In the genomic region with DNA sequence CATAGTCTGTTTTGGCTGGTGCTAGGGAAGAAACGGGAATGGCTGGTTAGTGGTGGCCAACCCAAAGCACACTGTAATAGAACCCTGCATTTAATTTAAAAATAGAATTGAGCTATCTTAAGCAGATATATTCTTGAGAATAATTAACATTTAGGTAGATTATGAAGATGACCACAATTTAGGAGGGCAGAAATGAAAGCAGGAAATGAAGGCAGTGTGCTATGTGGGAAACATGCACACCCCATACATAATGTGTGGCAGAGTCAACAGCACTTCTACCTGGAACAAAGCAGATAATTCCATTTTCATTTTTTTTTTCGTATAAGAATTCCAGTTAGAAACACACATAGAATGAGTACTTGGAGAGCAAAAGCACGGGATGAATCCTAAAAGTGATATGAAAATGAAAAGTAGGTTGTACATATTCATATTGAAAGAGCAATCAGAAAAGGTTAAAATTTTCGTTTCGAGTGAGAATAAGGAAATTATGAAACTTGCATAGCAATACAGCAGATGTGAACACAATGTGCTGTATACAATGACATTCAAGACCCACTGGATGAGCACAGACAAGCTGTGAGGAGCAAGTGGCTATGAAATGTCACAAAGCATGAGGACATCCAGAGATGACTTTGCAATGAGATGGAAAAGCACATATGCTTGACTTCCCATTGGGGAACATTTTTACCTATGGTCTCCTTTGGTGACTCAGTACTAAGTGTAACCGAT, we compare ENCODE assay signal across 26 cellular contexts.
DNase-seq lines count a peak whose midpoint lies in the region; ATAC-seq, FAIRE-seq and TF ChIP-seq lines count a peak whose summit lies in the region.
"Had no signal": no experiment of that assay in that cellular context is flagged by ENCODE, and none has a peak within 500 bp of the region (broad histone marks: within the 10 kb centered on the region; RNA-seq: fewer than 3 reads in every experiment).

No MANE protein-coding gene starts in this region.

- H3K4me2 ChIP-seq in GM12878 (ENCODE audit: control insufficient read depth, insufficient read depth): peak overlapping the region; percentile 31; the same call in 1 of the 2 replicates
- H3K4me2 ChIP-seq: hepatocyte had no signal

- FAIRE-seq in GM12878 (lab: Jason Lieb, UNC): no peak
- FAIRE-seq: GM19239 had no signal

- in situ Hi-C loops in GM12878 (cut with MboI): no loop called here

- H3K27me3 ChIP-seq in GM12878 (replicated peaks in 1 of 2; ENCODE audit: control insufficient read depth in 2 of 2, insufficient read depth in 2 of 2, low read length in 1 of 2) (peaks cover 0 to 3% of the 10 kb centered on the region in 2 experiments; a peak in 1 of 4 replicates), vagina (no peaks in the 10 kb centered on the region), esophagus squamous epithelium (no peaks in the 10 kb centered on the region)
- H3K27me3 ChIP-seq: body of pancreas, foreskin keratinocyte, left lung, upper lobe of right lung had no signal

- TF ChIP-seq EP300 in GM12878 (IDR thresholded peaks at IDR 0.05; ENCODE audit: borderline replicate concordance in 1 of 2, control insufficient read depth in 1 of 2, low read depth in 2 of 2, low read length in 2 of 2): no peak

- no peaks in the 10 kb centered on the region for H4K20me1 ChIP-seq in GM12878 (ENCODE audit: control insufficient read depth, insufficient read depth)

- CTCF ChIA-PET in GM12878 (lab: Yijun Ruan, JAX): interaction anchor here (0.5 to 4.6 kb wide), 2 partner anchors 15 to 1180 kb away, joined by 4 to 20 read pairs; no protein-coding TSS in a partner anchor

- intact Hi-C loops in GM12878 (cut with micrococcal nuclease; ENCODE audit: unreplicated experiment) (no loop called here), vagina (cut with DNase I) (no loop called here), esophagus squamous epithelium (cut with DNase I) (no loop called here)

- H3K27ac ChIP-seq in GM12878 (ENCODE audit: control insufficient read depth, insufficient read depth) (no peak overlapping the region), vagina (no peak overlapping the region), esophagus squamous epithelium (no peak overlapping the region)
- H3K27ac ChIP-seq: body of pancreas, foreskin keratinocyte, hepatocyte, left lung, upper lobe of right lung had no signal

- SMC1A ChIA-PET in GM12878 (lab: Charles Lee; ENCODE audit: uncharacterized antibody, unreplicated experiment): interaction anchor here (0.5 kb wide), 1 partner anchor 980 kb away, joined by 3 read pairs; no protein-coding TSS in a partner anchor

- ATAC-seq in GM18861 (IDR thresholded peaks at IDR 0.05; ENCODE audit: unreplicated experiment) (peak; percentile 53), GM19452 (IDR thresholded peaks at IDR 0.05; ENCODE audit: unreplicated experiment) (peak; percentile 62), HG02938 (IDR thresholded peaks at IDR 0.05; ENCODE audit: unreplicated experiment) (peak; percentile 66), GM12878 (peak; percentile 60), HG03469 (IDR thresholded peaks at IDR 0.05; ENCODE audit: unreplicated experiment) (no peak)
- ATAC-seq: body of pancreas; foreskin keratinocyte; left lung; naive thymus-derived CD4-positive, alpha-beta T cell; upper lobe of right lung had no signal

- TF ChIP-seq POLR2A in GM12878 (IDR thresholded peaks at IDR 0.05; ENCODE audit: low read depth, low read length) (no peak), vagina (IDR thresholded peaks at IDR 0.05) (no peak), esophagus squamous epithelium (IDR thresholded peaks at IDR 0.05) (no peak)

- POLR2A ChIA-PET in GM12878 (lab: Charles Lee): no interaction called here

- H3K79me2 ChIP-seq in GM12878 (ENCODE audit: control insufficient read depth, insufficient read depth, low read length): no peaks in the 10 kb centered on the region
- H3K79me2 ChIP-seq: hepatocyte had no signal

- H3K4me3 ChIP-seq in GM12878 (peak overlapping the region; percentile 20; the same call in 1 of the 2 replicates), vagina (no peak overlapping the region), esophagus squamous epithelium (no peak overlapping the region)
- H3K4me3 ChIP-seq: body of pancreas, hepatocyte, left lung, upper lobe of right lung had no signal

- no peak overlapping the region for H3K9ac ChIP-seq in GM12878 (ENCODE audit: control insufficient read depth, insufficient read depth, low read length)

- H3K36me3 ChIP-seq in GM12878 (ENCODE audit: control insufficient read depth in 2 of 2, insufficient read depth in 2 of 2, low read length in 1 of 2) (no peaks in the 10 kb centered on the region), vagina (no peaks in the 10 kb centered on the region), esophagus squamous epithelium (no peaks in the 10 kb centered on the region)
- H3K36me3 ChIP-seq: left lung, upper lobe of right lung had no signal

- BruUV-seq in GM12878 (replicated peaks; lab: Mats Ljungman, UMichigan): no TSS peak

- 16% methylated on average over 6 of the region's 6 CpGs for WGBS in GM12878 (ENCODE audit: insufficient coverage, insufficient replicate concordance, low lambda C conversion rate, missing lambda C conversion rate)
- 73 to 80% methylated on average over 6 of the region's 6 CpGs for WGBS in esophagus squamous epithelium, 2 donors

- RAD21 ChIA-PET in GM12878 (lab: Charles Lee; ENCODE audit: unreplicated experiment): no interaction called here

- H3K9me3 ChIP-seq in GM12878 (replicated peaks; ENCODE audit: control insufficient read depth, insufficient read depth, low read length): no peaks in the 10 kb centered on the region
- no peaks in the 10 kb centered on the region for H3K9me3 ChIP-seq in vagina
- H3K9me3 ChIP-seq in esophagus squamous epithelium: no peaks in the 10 kb centered on the region
- H3K9me3 ChIP-seq: body of pancreas, left lung, upper lobe of right lung had no signal

- H2AFZ ChIP-seq in GM12878 (ENCODE audit: control insufficient read depth, low read depth, low read length): no peak overlapping the region
- H2AFZ ChIP-seq: hepatocyte had no signal

- DNase-seq in GM12878 (ENCODE audit: low read depth, low spot score) (no peak), vagina (ENCODE audit: extremely low spot score in 2 of 2) (no peak), esophagus squamous epithelium (lab: John Stamatoyannopoulos, UW) (no peak)
- DNase-seq: activated CD4-positive, alpha-beta T cell treated with anti-CD3 and anti-CD28 coated beads, Interleukin-2, amount 50 U/mL, for 1 hour; body of pancreas; C1 segment of cervical spinal cord; effector CD8-positive, alpha-beta T cell; EL; erythroblast; foreskin keratinocyte; KBM-7; left lung; MM.1S; naive thymus-derived CD4-positive, alpha-beta T cell; NCI-H1436; NCI-H2171; NCI-H526; occipital lobe; T-helper 2 cell; upper lobe of right lung had no signal

- H3K4me1 ChIP-seq in GM12878 (ENCODE audit: control insufficient read depth, insufficient read depth, low read length) (no peaks in the 10 kb centered on the region), vagina (no peaks in the 10 kb centered on the region), esophagus squamous epithelium (no peaks in the 10 kb centered on the region)
- H3K4me1 ChIP-seq: body of pancreas, left lung, upper lobe of right lung had no signal

- TF ChIP-seq RAD21 in GM12878 (IDR thresholded peaks at IDR 0.05; ENCODE audit: insufficient read depth, low read depth, low read length): no peak

- TF ChIP-seq CTCF in GM12878 (IDR thresholded peaks at IDR 0.05 in 2 of 3, conservative IDR thresholded peaks at IDR 0.05 in 1 of 3; ENCODE audit: control insufficient read depth in 2 of 3, extremely low read depth in 1 of 3, insufficient read depth in 1 of 3, low read depth in 3 of 3, low read length in 3 of 3) (no peak), vagina (IDR thresholded peaks at IDR 0.05) (no peak), esophagus squamous epithelium (IDR thresholded peaks at IDR 0.05) (no peak)

TF ChIP-seq in GM12878, 131 proteins besides CTCF, POLR2A, EP300 and RAD21:
- TF ChIP-seq JUNB (IDR thresholded peaks at IDR 0.05): peak; percentile 26; the same call in 1 of the 2 replicates
- TF ChIP-seq RB1 (IDR thresholded peaks at IDR 0.05; ENCODE audit: borderline replicate concordance): no peak
